ENCODE assay signal across 27 cellular contexts in the genomic region with DNA sequence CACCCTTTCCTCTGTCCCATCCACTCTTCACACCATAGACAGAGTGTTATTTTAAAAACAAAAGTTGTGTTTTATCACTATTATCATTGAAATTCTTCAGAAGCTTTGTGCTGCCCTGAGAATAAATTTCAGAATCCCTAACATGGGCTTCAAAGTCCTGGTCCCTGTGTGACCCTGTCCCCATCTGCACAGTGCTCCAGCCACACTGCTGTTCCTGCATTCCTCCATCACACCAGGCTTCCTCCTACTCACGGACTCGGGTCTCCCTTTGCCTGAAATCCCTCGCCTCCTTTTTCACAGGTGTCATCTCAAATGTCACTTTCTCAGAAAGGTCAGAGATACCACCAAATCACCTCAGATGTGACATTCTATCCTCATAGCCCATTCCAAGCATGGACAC.
"Had no signal": no experiment of that assay in that cellular context is flagged by ENCODE, and none has a peak within 500 bp of the region (broad histone marks: within the 10 kb centered on the region; RNA-seq: fewer than 3 reads in every experiment).

No MANE protein-coding gene starts in this region.

- H3K36me3 Mint-ChIP-seq: immature natural killer cell, naive B cell had no signal

- H3K27ac Mint-ChIP-seq: dendritic cell treated with granulocyte-macrophage colony-stimulating factor and Interleukin-4, amounts not matched to agents 40 ng/mL and 50 ng/mL, for 4 days; effector memory CD8-positive, alpha-beta T cell; endodermal cell; immature natural killer cell; mesothelial cell of epicardium; naive B cell had no signal

- H3K4me3 ChIP-seq: colonic mucosa, esophagus squamous epithelium, gastroesophageal sphincter, heart left ventricle, hepatocyte, left lung, lower lobe of right lung, mucosa of descending colon had no signal

- H3K4me1 Mint-ChIP-seq: naive B cell had no signal

- H3K79me2 ChIP-seq: hepatocyte had no signal

- H3K9me3 Mint-ChIP-seq: dendritic cell treated with granulocyte-macrophage colony-stimulating factor and Interleukin-4, amounts not matched to agents 40 ng/mL and 50 ng/mL, for 4 days; effector memory CD8-positive, alpha-beta T cell; immature natural killer cell; naive B cell had no signal

- H3K4me2 ChIP-seq: hepatocyte had no signal

- H3K27me3 Mint-ChIP-seq: dendritic cell treated with granulocyte-macrophage colony-stimulating factor and Interleukin-4, amounts not matched to agents 40 ng/mL and 50 ng/mL, for 4 days; effector memory CD8-positive, alpha-beta T cell had no signal

- H3K9me3 ChIP-seq: colonic mucosa, esophagus squamous epithelium, gastroesophageal sphincter, heart left ventricle, left lung, lower lobe of right lung, mucosa of descending colon had no signal

- ATAC-seq: effector memory CD8-positive, alpha-beta T cell; esophagus mucosa; gastroesophageal sphincter; left colon; left lung; lower lobe of right lung; mucosa of descending colon had no signal

- H3K36me3 ChIP-seq: colonic mucosa, esophagus squamous epithelium, heart left ventricle, left lung, lower lobe of right lung had no signal

- DNase-seq: colonic mucosa; cortex of kidney; effector CD8-positive, alpha-beta T cell; effector memory CD8-positive, alpha-beta T cell; endodermal cell; erythroblast; esophagus squamous epithelium; foreskin fibroblast; foreskin melanocyte; heart left ventricle; hypothalamus; immature natural killer cell; islet precursor cell; kidney; kidney glomerular epithelial cell; left colon; left lung; lower lobe of right lung; mesenchymal stem cell; mucosa of descending colon; naive B cell had no signal

- H3K27me3 ChIP-seq: colonic mucosa, esophagus squamous epithelium, gastroesophageal sphincter, heart left ventricle, hepatocyte, left lung had no signal

- H3K4me1 ChIP-seq: colonic mucosa, left lung, lower lobe of right lung had no signal

- H3K4me3 Mint-ChIP-seq: dendritic cell treated with granulocyte-macrophage colony-stimulating factor and Interleukin-4, amounts not matched to agents 40 ng/mL and 50 ng/mL, for 4 days; effector memory CD8-positive, alpha-beta T cell; endodermal cell; immature natural killer cell; mesothelial cell of epicardium; naive B cell had no signal

- H3K27ac ChIP-seq: colonic mucosa, epithelial cell of prostate, esophagus squamous epithelium, gastroesophageal sphincter, heart left ventricle, hepatocyte, left lung, lower lobe of right lung had no signal

- H2AFZ ChIP-seq: hepatocyte had no signal
